Comparison of ENCODE assay signal across 7 cellular contexts in the genomic region with DNA sequence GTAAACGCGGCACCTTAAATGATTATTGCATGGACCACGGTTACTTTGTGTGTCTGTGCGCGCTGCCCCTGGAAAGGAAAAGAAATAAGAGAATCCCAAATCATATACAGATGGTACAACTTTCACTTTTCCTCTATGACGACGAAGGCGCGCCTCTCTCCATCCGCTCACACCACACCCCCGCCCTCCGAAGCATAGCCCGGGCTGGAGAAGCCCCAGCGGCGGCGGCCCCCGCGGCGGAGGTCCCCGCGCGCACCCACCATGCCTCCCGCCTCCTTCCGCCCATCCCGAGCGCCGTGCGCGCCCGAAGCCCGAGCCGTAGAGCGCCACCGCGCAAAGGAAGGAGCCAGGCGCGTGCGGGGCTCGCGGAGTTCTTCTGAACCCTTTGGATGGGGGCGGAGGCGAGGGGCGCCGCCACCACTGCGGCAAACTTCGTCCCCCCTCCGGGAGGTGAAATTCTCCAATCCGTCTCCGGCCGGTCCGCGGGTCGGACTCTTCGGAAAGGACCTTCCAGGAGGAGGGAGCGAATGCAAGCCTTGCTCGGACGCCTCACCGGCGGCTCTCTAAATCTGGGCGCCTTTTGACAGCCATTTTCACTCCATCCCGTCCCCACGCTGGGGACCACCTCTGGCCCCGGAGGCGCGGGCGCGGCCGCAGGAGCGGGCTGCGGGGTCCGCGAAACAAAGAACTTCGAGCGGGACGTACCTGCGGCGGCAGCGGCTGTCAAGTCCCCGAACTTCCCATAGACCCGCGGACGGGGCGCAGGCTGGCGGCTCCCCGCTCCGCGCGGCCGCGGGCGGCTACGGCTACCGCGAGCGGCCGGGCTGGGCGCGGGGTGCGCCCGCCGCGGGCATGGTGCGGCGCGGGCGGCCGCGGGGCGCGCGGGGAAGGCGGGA. TPM values are rescaled to one million over a fixed set of nuclear protein-coding genes. Genes with fewer than 3 reads are reported as not detected.
DNase-seq lines count a peak whose midpoint lies in the region; ATAC-seq and TF ChIP-seq lines count a peak whose summit lies in the region.

No MANE protein-coding gene starts in this region.

- no peak for TF ChIP-seq CTCF in esophagus muscularis mucosa (IDR thresholded peaks at IDR 0.05)

- no peak for TF ChIP-seq EP300 in esophagus muscularis mucosa (IDR thresholded peaks at IDR 0.05)

- H3K9me3 ChIP-seq in esophagus muscularis mucosa: no peaks in the 10 kb centered on the region

- H3K4me1 ChIP-seq in esophagus muscularis mucosa: peaks cover 13 to 65% (median 61%) of the 10 kb centered on the region in 4 donors

- H3K4me3 ChIP-seq in esophagus muscularis mucosa: peak overlapping the region; percentile 79 to 93 (median 86)

- ATAC-seq in GM18519 (IDR thresholded peaks at IDR 0.05; ENCODE audit: low FRiP score, unreplicated experiment): peak; percentile 27
- ATAC-seq in HG02759 (IDR thresholded peaks at IDR 0.05; ENCODE audit: unreplicated experiment): peak; percentile 37
- no peak for ATAC-seq in HG02840 (IDR thresholded peaks at IDR 0.05; ENCODE audit: low FRiP score, unreplicated experiment)

- no peaks in the 10 kb centered on the region for H3K27me3 ChIP-seq in esophagus muscularis mucosa

- peak overlapping the region; percentile 93 to 95 (median 94) for H3K27ac ChIP-seq in esophagus muscularis mucosa (replicated peaks in 1 of 4)

- intact Hi-C loops in esophagus muscularis mucosa (cut with DNase I): loop anchor here (5.0 to 10.0 kb wide), 4 partner anchors 258 to 441 kb away; no protein-coding TSS in a partner anchor

- H3K36me3 ChIP-seq in esophagus muscularis mucosa: no peaks in the 10 kb centered on the region

- DNase-seq in SW480 (ENCODE audit: low spot score): peak; percentile 71
- DNase-seq in esophagus muscularis mucosa (ENCODE audit: extremely low spot score): no peak
- peak; percentile 80 for DNase-seq in myocyte (ENCODE audit: low read depth)
- DNase-seq in NCI-H2029 treated with DMSO at 0.1 percent for 48 hours (lab: John Stamatoyannopoulos, UW): no peak

- peak; percentile 17 for TF ChIP-seq POLR2A in esophagus muscularis mucosa (IDR thresholded peaks at IDR 0.05; ENCODE audit: low read depth)

- WGBS in esophagus muscularis mucosa: under 1% methylated on average over 51 of the region's 112 CpGs

RNA-seq across cellular contexts. Expression of a gene that starts 0.5 kb away (rescaled TPM):
- total RNA-seq in esophagus muscularis mucosa (10 to 100 TPM; 11.7 to 17.8 (median 13.3) TPM), myocyte (2.7 and 3.7 TPM in 2 replicates)
- polyA plus RNA-seq in myocyte (2012): 1.8 TPM

Comparison
In these comparisons a context has a peak if more than half of its experiments do, and no peak if none do; other contexts are left out.
1. DNase-seq: peak in SW480 (single experiment) and myocyte (single experiment); none in esophagus muscularis mucosa (single experiment) and NCI-H2029 treated with DMSO at 0.1 percent for 48 hours (single experiment).